ENCODE assay signal across 1 cellular context in the genomic region with DNA sequence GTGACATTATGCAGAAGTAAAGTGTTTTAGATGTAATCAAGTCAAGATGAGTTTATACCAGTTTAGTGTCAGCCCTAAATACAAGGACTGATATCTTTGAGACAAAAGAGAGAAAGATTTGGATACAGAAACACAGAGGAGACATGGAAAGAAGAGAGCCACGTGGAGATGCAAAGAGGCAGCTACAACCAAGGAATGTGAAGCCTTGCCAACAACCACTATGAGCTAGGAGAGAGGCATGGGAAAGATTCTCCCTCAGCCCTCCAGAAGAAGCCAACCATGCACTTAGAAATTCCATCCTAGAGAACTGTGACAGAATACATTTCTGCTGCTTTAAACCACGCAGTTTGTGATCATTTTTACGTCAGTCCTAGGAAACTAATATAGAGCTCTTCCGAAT.
TF ChIP-seq lines count a peak whose summit lies in the region.

No MANE protein-coding gene starts in this region.

TF ChIP-seq in GM23338, 12 proteins besides CTCF, POLR2A, EP300 and RAD21 (continued from another document):
- TF ChIP-seq, protein P1, sequence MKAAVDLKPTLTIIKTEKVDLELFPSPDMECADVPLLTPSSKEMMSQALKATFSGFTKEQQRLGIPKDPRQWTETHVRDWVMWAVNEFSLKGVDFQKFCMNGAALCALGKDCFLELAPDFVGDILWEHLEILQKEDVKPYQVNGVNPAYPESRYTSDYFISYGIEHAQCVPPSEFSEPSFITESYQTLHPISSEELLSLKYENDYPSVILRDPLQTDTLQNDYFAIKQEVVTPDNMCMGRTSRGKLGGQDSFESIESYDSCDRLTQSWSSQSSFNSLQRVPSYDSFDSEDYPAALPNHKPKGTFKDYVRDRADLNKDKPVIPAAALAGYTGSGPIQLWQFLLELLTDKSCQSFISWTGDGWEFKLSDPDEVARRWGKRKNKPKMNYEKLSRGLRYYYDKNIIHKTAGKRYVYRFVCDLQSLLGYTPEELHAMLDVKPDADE (IDR thresholded peaks at IDR 0.05) = no peak
- TF ChIP-seq EZH2 (IDR thresholded peaks at IDR 0.05; ENCODE audit: low read depth, unreplicated experiment) (no peak), CREB1 (CRISPR knock-in tag; IDR thresholded peaks at IDR 0.05; ENCODE audit: low read depth) (no peak), POLR2AphosphoS5 (IDR thresholded peaks at IDR 0.05; ENCODE audit: low read depth) (no peak)
- TF ChIP-seq, protein P2, sequence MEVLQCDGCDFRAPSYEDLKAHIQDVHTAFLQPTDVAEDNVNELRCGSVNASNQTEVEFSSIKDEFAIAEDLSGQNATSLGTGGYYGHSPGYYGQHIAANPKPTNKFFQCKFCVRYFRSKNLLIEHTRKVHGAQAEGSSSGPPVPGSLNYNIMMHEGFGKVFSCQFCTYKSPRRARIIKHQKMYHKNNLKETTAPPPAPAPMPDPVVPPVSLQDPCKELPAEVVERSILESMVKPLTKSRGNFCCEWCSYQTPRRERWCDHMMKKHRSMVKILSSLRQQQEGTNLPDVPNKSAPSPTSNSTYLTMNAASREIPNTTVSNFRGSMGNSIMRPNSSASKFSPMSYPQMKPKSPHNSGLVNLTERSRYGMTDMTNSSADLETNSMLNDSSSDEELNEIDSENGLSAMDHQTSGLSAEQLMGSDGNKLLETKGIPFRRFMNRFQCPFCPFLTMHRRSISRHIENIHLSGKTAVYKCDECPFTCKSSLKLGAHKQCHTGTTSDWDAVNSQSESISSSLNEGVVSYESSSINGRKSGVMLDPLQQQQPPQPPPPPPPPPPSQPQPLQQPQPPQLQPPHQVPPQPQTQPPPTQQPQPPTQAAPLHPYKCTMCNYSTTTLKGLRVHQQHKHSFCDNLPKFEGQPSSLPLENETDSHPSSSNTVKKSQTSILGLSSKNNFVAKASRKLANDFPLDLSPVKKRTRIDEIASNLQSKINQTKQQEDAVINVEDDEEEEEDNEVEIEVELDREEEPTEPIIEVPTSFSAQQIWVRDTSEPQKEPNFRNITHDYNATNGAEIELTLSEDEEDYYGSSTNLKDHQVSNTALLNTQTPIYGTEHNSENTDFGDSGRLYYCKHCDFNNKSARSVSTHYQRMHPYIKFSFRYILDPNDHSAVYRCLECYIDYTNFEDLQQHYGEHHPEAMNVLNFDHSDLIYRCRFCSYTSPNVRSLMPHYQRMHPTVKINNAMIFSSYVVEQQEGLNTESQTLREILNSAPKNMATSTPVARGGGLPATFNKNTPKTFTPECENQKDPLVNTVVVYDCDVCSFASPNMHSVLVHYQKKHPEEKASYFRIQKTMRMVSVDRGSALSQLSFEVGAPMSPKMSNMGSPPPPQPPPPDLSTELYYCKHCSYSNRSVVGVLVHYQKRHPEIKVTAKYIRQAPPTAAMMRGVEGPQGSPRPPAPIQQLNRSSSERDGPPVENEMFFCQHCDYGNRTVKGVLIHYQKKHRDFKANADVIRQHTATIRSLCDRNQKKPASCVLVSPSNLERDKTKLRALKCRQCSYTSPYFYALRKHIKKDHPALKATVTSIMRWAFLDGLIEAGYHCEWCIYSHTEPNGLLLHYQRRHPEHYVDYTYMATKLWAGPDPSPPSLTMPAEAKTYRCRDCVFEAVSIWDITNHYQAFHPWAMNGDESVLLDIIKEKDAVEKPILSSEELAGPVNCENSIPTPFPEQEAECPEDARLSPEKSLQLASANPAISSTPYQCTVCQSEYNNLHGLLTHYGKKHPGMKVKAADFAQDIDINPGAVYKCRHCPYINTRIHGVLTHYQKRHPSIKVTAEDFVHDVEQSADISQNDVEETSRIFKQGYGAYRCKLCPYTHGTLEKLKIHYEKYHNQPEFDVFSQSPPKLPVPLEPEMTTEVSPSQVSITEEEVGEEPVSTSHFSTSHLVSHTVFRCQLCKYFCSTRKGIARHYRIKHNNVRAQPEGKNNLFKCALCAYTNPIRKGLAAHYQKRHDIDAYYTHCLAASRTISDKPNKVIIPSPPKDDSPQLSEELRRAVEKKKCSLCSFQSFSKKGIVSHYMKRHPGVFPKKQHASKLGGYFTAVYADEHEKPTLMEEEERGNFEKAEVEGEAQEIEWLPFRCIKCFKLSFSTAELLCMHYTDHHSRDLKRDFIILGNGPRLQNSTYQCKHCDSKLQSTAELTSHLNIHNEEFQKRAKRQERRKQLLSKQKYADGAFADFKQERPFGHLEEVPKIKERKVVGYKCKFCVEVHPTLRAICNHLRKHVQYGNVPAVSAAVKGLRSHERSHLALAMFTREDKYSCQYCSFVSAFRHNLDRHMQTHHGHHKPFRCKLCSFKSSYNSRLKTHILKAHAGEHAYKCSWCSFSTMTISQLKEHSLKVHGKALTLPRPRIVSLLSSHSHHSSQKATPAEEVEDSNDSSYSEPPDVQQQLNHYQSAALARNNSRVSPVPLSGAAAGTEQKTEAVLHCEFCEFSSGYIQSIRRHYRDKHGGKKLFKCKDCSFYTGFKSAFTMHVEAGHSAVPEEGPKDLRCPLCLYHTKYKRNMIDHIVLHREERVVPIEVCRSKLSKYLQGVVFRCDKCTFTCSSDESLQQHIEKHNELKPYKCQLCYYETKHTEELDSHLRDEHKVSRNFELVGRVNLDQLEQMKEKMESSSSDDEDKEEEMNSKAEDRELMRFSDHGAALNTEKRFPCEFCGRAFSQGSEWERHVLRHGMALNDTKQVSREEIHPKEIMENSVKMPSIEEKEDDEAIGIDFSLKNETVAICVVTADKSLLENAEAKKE (CRISPR knock-in tag; IDR thresholded peaks at IDR 0.05) = no peak
